In the genomic region with DNA sequence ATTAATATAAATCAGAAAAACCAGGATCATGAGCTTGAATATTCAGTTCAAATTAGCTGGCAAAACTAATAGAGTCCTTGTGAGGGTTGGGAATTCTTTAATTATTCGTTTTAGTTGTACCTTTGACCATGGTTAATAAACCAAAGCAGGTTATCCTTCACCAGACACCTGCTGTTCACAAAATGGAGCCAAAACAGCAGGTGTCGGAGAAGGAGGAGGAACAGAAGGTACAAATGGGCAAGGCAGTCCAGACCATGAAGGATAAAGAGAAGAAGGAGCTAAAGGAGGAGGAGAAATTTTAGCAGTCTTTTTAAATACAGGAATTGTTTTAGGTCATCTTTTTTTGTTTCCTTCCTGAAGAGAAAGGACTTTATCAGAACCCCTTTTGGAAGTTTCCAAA, we compare ENCODE assay signal across 17 cellular contexts.
"Had no signal": no experiment of that assay in that cellular context is flagged by ENCODE, and none has a peak within 500 bp of the region (broad histone marks: within the 10 kb centered on the region; RNA-seq: fewer than 3 reads in every experiment).

No MANE protein-coding gene starts in this region.

- H3K36me3 Mint-ChIP-seq: activated CD8-positive, alpha-beta memory T cell treated with anti-CD3 and anti-CD28 coated beads, Interleukin-2, amount 10 ng/mL, durations not matched to agents 7 days and 5 days; activated naive CD4-positive, alpha-beta T cell treated with anti-CD3 and anti-CD28 coated beads, Interleukin-2, amount 50 U/mL, for 72 hours had no signal

- H3K27ac Mint-ChIP-seq: activated CD4-positive, alpha-beta memory T cell treated with anti-CD3 and anti-CD28 coated beads, Interleukin-2, amount 10 ng/mL, durations not matched to agents 7 days and 5 days; activated CD8-positive, alpha-beta memory T cell treated with anti-CD3 and anti-CD28 coated beads, Interleukin-2, amount 10 ng/mL, durations not matched to agents 7 days and 5 days; activated naive CD4-positive, alpha-beta T cell treated with anti-CD3 and anti-CD28 coated beads, Interleukin-2, amount 50 U/mL, for 72 hours; activated T-cell treated with anti-CD3 and anti-CD28 coated beads, Interleukin-2, amount 50 U/mL, for 72 hours; activated T-helper 17 cell treated with anti-CD3 and anti-CD28 coated beads, Interleukin-2, amount 50 U/mL, for 72 hours had no signal

- H3K4me3 Mint-ChIP-seq: activated CD4-positive, alpha-beta memory T cell treated with anti-CD3 and anti-CD28 coated beads, Interleukin-2, amount 10 ng/mL, durations not matched to agents 7 days and 5 days; activated CD8-positive, alpha-beta memory T cell treated with anti-CD3 and anti-CD28 coated beads, Interleukin-2, amount 10 ng/mL, durations not matched to agents 7 days and 5 days; activated T-cell treated with anti-CD3 and anti-CD28 coated beads, Interleukin-2, amount 50 U/mL, for 72 hours; activated T-helper 17 cell treated with anti-CD3 and anti-CD28 coated beads, Interleukin-2, amount 50 U/mL, for 72 hours had no signal

- ATAC-seq: activated CD8-positive, alpha-beta memory T cell treated with anti-CD3 and anti-CD28 coated beads, Interleukin-2, amount 10 ng/mL, durations not matched to agents 7 days and 5 days; activated naive CD4-positive, alpha-beta T cell treated with anti-CD3 and anti-CD28 coated beads, Interleukin-2, amount 50 U/mL, for 72 hours; activated T-cell treated with anti-CD3 and anti-CD28 coated beads, Interleukin-2, amount 50 U/mL, for 72 hours; Panc1 had no signal

- DNase-seq: activated CD4-positive, alpha-beta T cell treated with anti-CD3 and anti-CD28 coated beads for 1 hour; activated CD4-positive, CD25-positive, alpha-beta regulatory T cell; activated CD8-positive, alpha-beta memory T cell treated with anti-CD3 and anti-CD28 coated beads for 24 hours; activated CD8-positive, alpha-beta memory T cell treated with anti-CD3 and anti-CD28 coated beads, Interleukin-2, amount 50 U/mL, for 48 hours; activated naive CD4-positive, alpha-beta T cell; NCI-H1048; NCI-H187; NCI-H2029 treated with DMSO at 0.1 percent for 48 hours; NCI-H226; SHP77; T1000 had no signal

- H3K9me3 Mint-ChIP-seq: activated CD4-positive, alpha-beta memory T cell treated with anti-CD3 and anti-CD28 coated beads, Interleukin-2, amount 10 ng/mL, durations not matched to agents 7 days and 5 days; activated naive CD4-positive, alpha-beta T cell treated with anti-CD3 and anti-CD28 coated beads, Interleukin-2, amount 50 U/mL, for 72 hours; activated T-cell treated with anti-CD3 and anti-CD28 coated beads, Interleukin-2, amount 50 U/mL, for 72 hours; activated T-helper 17 cell treated with anti-CD3 and anti-CD28 coated beads, Interleukin-2, amount 50 U/mL, for 72 hours had no signal
